14 cellular contexts compared by ENCODE assay signal in the genomic region with DNA sequence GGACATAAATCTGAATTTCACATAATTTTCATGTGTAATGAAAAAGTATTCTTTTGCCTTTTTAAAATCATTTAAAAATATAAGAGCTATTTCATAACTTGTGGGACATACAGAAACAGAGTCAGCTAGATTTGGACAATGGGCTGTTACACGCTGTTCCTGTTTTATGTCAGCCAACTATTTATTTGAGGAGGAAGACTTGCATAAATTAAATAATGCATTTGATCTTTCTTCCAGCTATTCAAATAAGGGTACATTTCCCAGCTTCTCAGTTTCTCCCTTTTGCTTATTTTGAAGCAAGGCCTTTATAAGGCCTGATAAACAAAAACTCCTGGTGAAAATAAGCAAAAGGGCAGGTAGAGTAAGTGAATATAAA. TPM values are rescaled to one million over a fixed set of nuclear protein-coding genes. Genes with fewer than 3 reads are reported as not detected.
A peak's percentile ranks its signal among the peaks of the same experiment; 100 is the strongest.
DNase-seq lines count a peak whose midpoint lies in the region; ATAC-seq, FAIRE-seq and TF ChIP-seq lines count a peak whose summit lies in the region.
"Had no signal": no experiment of that assay in that cellular context is flagged by ENCODE, and none has a peak within 500 bp of the region (broad histone marks: within the 10 kb centered on the region; RNA-seq: fewer than 3 reads in every experiment).

No MANE protein-coding gene starts in this region.

- H2AFZ ChIP-seq in parathyroid adenoma = no peak overlapping the region

- H3K27me3 Mint-ChIP-seq in T-helper 17 cell = no peaks in the 10 kb centered on the region
- no peaks in the 10 kb centered on the region for H3K27me3 Mint-ChIP-seq in endothelial cell (ENCODE audit: unreplicated experiment)
- H3K27me3 Mint-ChIP-seq: memory B cell had no signal

- H3K4me2 ChIP-seq in A549 = peak overlapping the region; percentile 93
- H3K4me2 ChIP-seq in parathyroid adenoma (ENCODE audit: low read length) = no peak overlapping the region

- H3K4me3 ChIP-seq in A549 (no peak overlapping the region; the same call in 2 of the 3 replicates), parathyroid adenoma (ENCODE audit: low read depth, low read length) (no peak overlapping the region)

- TF ChIP-seq POLR2A in A549 (IDR thresholded peaks at IDR 0.05; ENCODE audit: low read length) = no peak

- FAIRE-seq in A549 (lab: Jason Lieb, UNC) = no peak
- FAIRE-seq: bronchial epithelial cell, frontal cortex, G401.6 had no signal

- H3K4me1 ChIP-seq in A549 (peaks cover 94% of the 10 kb centered on the region), foreskin keratinocyte (peaks cover 63% of the 10 kb centered on the region), parathyroid adenoma (no peaks in the 10 kb centered on the region)

- no peaks in the 10 kb centered on the region for H3K9me3 Mint-ChIP-seq in endothelial cell (ENCODE audit: unreplicated experiment)
- H3K9me3 Mint-ChIP-seq: memory B cell had no signal

- H3K36me3 Mint-ChIP-seq in T-helper 17 cell (ENCODE audit: low read depth) (peaks cover 2% of the 10 kb centered on the region), endothelial cell (ENCODE audit: low read depth, unreplicated experiment) (no peaks in the 10 kb centered on the region)
- H3K36me3 Mint-ChIP-seq: memory B cell had no signal

- H3K27ac Mint-ChIP-seq in T-helper 17 cell (peak overlapping the region; percentile 81), endothelial cell (ENCODE audit: unreplicated experiment) (no peak overlapping the region)
- H3K27ac Mint-ChIP-seq: memory B cell had no signal

- H3K27me3 ChIP-seq in foreskin keratinocyte (no peaks in the 10 kb centered on the region), parathyroid adenoma (ENCODE audit: control insufficient read depth, insufficient read depth, low read length) (no peaks in the 10 kb centered on the region)

- no peaks in the 10 kb centered on the region for H3K9me3 ChIP-seq in A549
- H3K9me3 ChIP-seq in T-helper 17 cell (ENCODE audit: control insufficient read depth, low read length, poor library complexity, severe bottlenecking) = no peaks in the 10 kb centered on the region
- no peaks in the 10 kb centered on the region for H3K9me3 ChIP-seq in parathyroid adenoma (ENCODE audit: control insufficient read depth, low read length)

- no peaks in the 10 kb centered on the region for H3K36me3 ChIP-seq in parathyroid adenoma (ENCODE audit: control insufficient read depth, insufficient read depth, low read length)

- no peak for TF ChIP-seq RAD21 in A549 (conservative IDR thresholded peaks at IDR 0.05 in 1 of 2, IDR thresholded peaks at IDR 0.05 in 1 of 2)

- H3K79me2 ChIP-seq in parathyroid adenoma = no peaks in the 10 kb centered on the region

- ATAC-seq in A549 (no peak; a peak in 1 of 6 replicates), T-helper 17 cell (no peak), foreskin keratinocyte (no peak)

- WGBS in A549 (ENCODE audit: missing lambda C conversion rate) = 55% methylated on average over 1 of the region's 1 CpG

- POLR2A ChIA-PET in A549 (lab: Yijun Ruan, JAX) = interaction anchor here (0.6 to 1.7 kb wide), 2 partner anchors 9 to 77 kb away, joined by 3 read pairs; no protein-coding TSS in a partner anchor

- H3K4me1 Mint-ChIP-seq in T-helper 17 cell = peaks cover 34% of the 10 kb centered on the region
- H3K4me1 Mint-ChIP-seq in endothelial cell (ENCODE audit: unreplicated experiment) = peaks cover 7% of the 10 kb centered on the region

- H3K27ac ChIP-seq in A549 (peak overlapping the region; percentile 55 to 77; a peak in 5 of 6 replicates), foreskin keratinocyte (peak overlapping the region; percentile 33), parathyroid adenoma (peak overlapping the region; percentile 29)

- H3K4me3 Mint-ChIP-seq in T-helper 17 cell (no peak overlapping the region), endothelial cell (ENCODE audit: unreplicated experiment) (no peak overlapping the region)
- H3K4me3 Mint-ChIP-seq: memory B cell had no signal

- no peak overlapping the region for H3K9ac ChIP-seq in parathyroid adenoma

- TF ChIP-seq CTCF in A549 (IDR thresholded peaks at IDR 0.05) = no peak
- no peak for TF ChIP-seq CTCF in foreskin keratinocyte (conservative IDR thresholded peaks at IDR 0.05)
- no peak for TF ChIP-seq CTCF in parathyroid adenoma (IDR thresholded peaks at IDR 0.05)
- no peak for TF ChIP-seq CTCF in endothelial cell (IDR thresholded peaks at IDR 0.05; ENCODE audit: unreplicated experiment)

- no peak for TF ChIP-seq EP300 in A549 (IDR thresholded peaks at IDR 0.05)

- CTCF ChIA-PET in A549 (lab: Yijun Ruan, JAX) = interaction anchor here (0.6 to 3.9 kb wide), 5 partner anchors 8 to 379 kb away, joined by 3 to 29 read pairs (median 3); no protein-coding TSS in a partner anchor

- DNase-seq in A549 (ENCODE audit: low read depth in 1 of 2, low spot score in 1 of 2) (no peak), T-helper 17 cell (no peak), foreskin keratinocyte (no peak), endothelial cell (ENCODE audit: low spot score) (no peak), cortex of kidney (lab: John Stamatoyannopoulos, UW) (no peak), T-helper 9 cell (no peak), hepatic stellate cell (ENCODE audit: low spot score) (no peak)
- DNase-seq: activated T-cell treated with anti-CD3 and anti-CD28 coated beads, Interleukin-2, amount 50 U/mL, for 1 hour; KBM-7 had no signal

TF ChIP-seq in A549, 52 proteins besides CTCF, POLR2A, EP300 and RAD21:
- no peak for TF ChIP-seq CHD2 (IDR thresholded peaks at IDR 0.05; ENCODE audit: low read length, partially characterized antibody)
- TF ChIP-seq KDM5A (IDR thresholded peaks at IDR 0.05) = no peak
- TF ChIP-seq ELK1 (IDR thresholded peaks at IDR 0.05; ENCODE audit: low read depth, low read length) = no peak
- TF ChIP-seq, protein P1, sequence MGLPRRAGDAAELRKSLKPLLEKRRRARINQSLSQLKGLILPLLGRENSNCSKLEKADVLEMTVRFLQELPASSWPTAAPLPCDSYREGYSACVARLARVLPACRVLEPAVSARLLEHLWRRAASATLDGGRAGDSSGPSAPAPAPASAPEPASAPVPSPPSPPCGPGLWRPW (IDR thresholded peaks at IDR 0.05) = no peak
- no peak for TF ChIP-seq HOXB13 (CRISPR knock-in tag; IDR thresholded peaks at IDR 0.05; ENCODE audit: low read depth)
- TF ChIP-seq NPAS2 (CRISPR knock-in tag; IDR thresholded peaks at IDR 0.05; ENCODE audit: borderline replicate concordance) = no peak
- TF ChIP-seq, protein P2, sequence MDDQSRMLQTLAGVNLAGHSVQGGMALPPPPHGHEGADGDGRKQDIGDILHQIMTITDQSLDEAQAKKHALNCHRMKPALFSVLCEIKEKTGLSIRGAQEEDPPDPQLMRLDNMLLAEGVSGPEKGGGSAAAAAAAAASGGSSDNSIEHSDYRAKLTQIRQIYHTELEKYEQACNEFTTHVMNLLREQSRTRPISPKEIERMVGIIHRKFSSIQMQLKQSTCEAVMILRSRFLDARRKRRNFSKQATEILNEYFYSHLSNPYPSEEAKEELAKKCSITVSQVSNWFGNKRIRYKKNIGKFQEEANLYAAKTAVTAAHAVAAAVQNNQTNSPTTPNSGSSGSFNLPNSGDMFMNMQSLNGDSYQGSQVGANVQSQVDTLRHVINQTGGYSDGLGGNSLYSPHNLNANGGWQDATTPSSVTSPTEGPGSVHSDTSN (IDR thresholded peaks at IDR 0.05) = no peak
- no peak for TF ChIP-seq ESRRA (IDR thresholded peaks at IDR 0.05; ENCODE audit: borderline replicate concordance, low read length)
- no peak for TF ChIP-seq ZFP36 (IDR thresholded peaks at IDR 0.05; ENCODE audit: borderline replicate concordance, partially characterized antibody)
- no peak for TF ChIP-seq CHD4 (IDR thresholded peaks at IDR 0.05; ENCODE audit: borderline replicate concordance)
- TF ChIP-seq MYC (IDR thresholded peaks at IDR 0.05; ENCODE audit: borderline replicate concordance, low read length) = no peak
- no peak for TF ChIP-seq JUNB (IDR thresholded peaks at IDR 0.05)
- no peak for TF ChIP-seq ZSCAN20 (CRISPR knock-in tag; IDR thresholded peaks at IDR 0.05)
- no peak for TF ChIP-seq RFX5 (IDR thresholded peaks at IDR 0.05)
- TF ChIP-seq HEYL (CRISPR knock-in tag; IDR thresholded peaks at IDR 0.05) = no peak

RNA-seq across cellular contexts. Expression of gene STOM, which starts 6.5 kb away (rescaled TPM):
- polyA plus RNA-seq in A549 (2011; rRNA removed) = 234 and 246 TPM in 2 replicates
- 40.8 and 49.6 TPM in 2 replicates for polyA plus RNA-seq in A549 (2012; cell fraction: cytosol; rRNA removed)
- polyA plus RNA-seq in A549 (2012; cell fraction: nucleus; rRNA removed) = 21.8 and 32.1 TPM in 2 replicates
- 83.3 to 92.0 TPM (median 91.4 TPM) in 3 replicates for polyA plus RNA-seq in A549 (2017; fragmentation: RNase III; extraction: RNeasy Plus Mini Kit Qiagen cat#74134 plus additional on column Dnase treatment)
- 99.2 and 99.5 TPM in 2 replicates for polyA minus RNA-seq in A549 (2011; rRNA and poly(A)+ RNA removed)
- total RNA-seq in T-helper 17 cell = 100 to 1,000 TPM in 1 of 2 donors, 10 to 100 TPM in 1; 77.9 to 115 TPM
- 104 and 107 TPM in 2 replicates for total RNA-seq in foreskin keratinocyte
- polyA plus RNA-seq in foreskin keratinocyte = 59.6 and 61.0 TPM in 2 replicates
- total RNA-seq in endothelial cell (ENCODE audit: unreplicated experiment) = 16.1 TPM
